In genomic region chr12:57821015-57821414, GRCh38 we compare ENCODE assay signal across 8 cellular contexts. TPM values are rescaled to one million over a fixed set of nuclear protein-coding genes. Genes with fewer than 3 reads are reported as not detected.
A peak's percentile ranks its signal among the peaks of the same experiment; 100 is the strongest.
DNase-seq lines count a peak whose midpoint lies in the region; ATAC-seq and TF ChIP-seq lines count a peak whose summit lies in the region.
"Not testable (repeated sequence)": the region's sequence is repeated elsewhere in the genome, so short reads cannot be mapped to it uniquely, and the experiment has no call there.
"Had no signal": no experiment of that assay in that cellular context is flagged by ENCODE, and none has a peak within 500 bp of the region (broad histone marks: within the 10 kb centered on the region; RNA-seq: fewer than 3 reads in every experiment).

No MANE protein-coding gene starts in this region.

- H3K36me3 ChIP-seq in endodermal cell (ENCODE audit: control insufficient read depth, insufficient read depth, low read length), result peaks cover 58% of the 10 kb centered on the region
- H3K36me3 ChIP-seq in mesenchymal stem cell (ENCODE audit: control insufficient read depth in 1 of 2, insufficient read depth in 2 of 2, low read depth in 1 of 2, low read length in 2 of 2), result peaks cover 75 to 93% of the 10 kb centered on the region in 2 experiments

- not testable (repeated sequence) for H3K27ac ChIP-seq in endodermal cell (ENCODE audit: low read depth, low read length); mesenchymal stem cell (ENCODE audit: low read length, poor library complexity, severe bottlenecking)

- not testable (repeated sequence) for H3K14ac ChIP-seq in mesenchymal stem cell (ENCODE audit: low read length in 2 of 2)

- not testable (repeated sequence) for TF ChIP-seq CTCF in HFFc6 (IDR thresholded peaks at IDR 0.05); brain (conservative IDR thresholded peaks at IDR 0.05); endodermal cell (conservative IDR thresholded peaks at IDR 0.05); osteocyte (IDR thresholded peaks at IDR 0.05)

- peaks cover 19% of the 10 kb centered on the region for H3K4me1 Mint-ChIP-seq in HFFc6 (ENCODE audit: low read depth)
- not testable (repeated sequence) for H3K4me1 Mint-ChIP-seq in activated T-helper 17 cell treated with anti-CD3 and anti-CD28 coated beads, Interleukin-2, amount 50 U/mL, for 72 hours; brain; endodermal cell; osteocyte (ENCODE audit: unreplicated experiment); stimulated activated naive CD8-positive, alpha-beta T cell treated with anti-CD3 and anti-CD28 coated beads, Interleukin-15, amount 100 ng/mL, for 72 hours

- H3K9me3 ChIP-seq in endodermal cell (ENCODE audit: control insufficient read depth, low read length); mesenchymal stem cell (ENCODE audit: control insufficient read depth, low read length): not testable (repeated sequence)

- not testable (repeated sequence) for ATAC-seq in activated T-helper 17 cell treated with anti-CD3 and anti-CD28 coated beads, Interleukin-2, amount 50 U/mL, for 72 hours (replicated peaks); stimulated activated naive CD8-positive, alpha-beta T cell treated with anti-CD3 and anti-CD28 coated beads, Interleukin-15, amount 100 ng/mL, for 72 hours

- not testable (repeated sequence) for H3K4me3 Mint-ChIP-seq in HFFc6; activated T-helper 17 cell treated with anti-CD3 and anti-CD28 coated beads, Interleukin-2, amount 50 U/mL, for 72 hours; brain; endodermal cell; osteocyte (ENCODE audit: unreplicated experiment); stimulated activated naive CD8-positive, alpha-beta T cell treated with anti-CD3 and anti-CD28 coated beads, Interleukin-15, amount 100 ng/mL, for 72 hours

- H3K4me3 ChIP-seq in endodermal cell (ENCODE audit: low read length); mesenchymal stem cell (ENCODE audit: insufficient read depth in 1 of 2, low read depth in 1 of 2, low read length in 2 of 2): not testable (repeated sequence)

- H3K36me3 Mint-ChIP-seq in HFFc6 (ENCODE audit: low read depth) (peaks cover 30% of the 10 kb centered on the region), brain (peaks cover 49% of the 10 kb centered on the region), endodermal cell (ENCODE audit: low read depth) (peaks cover 53% of the 10 kb centered on the region), osteocyte (ENCODE audit: unreplicated experiment) (peaks cover 60% of the 10 kb centered on the region)
- peaks cover 66% of the 10 kb centered on the region for H3K36me3 Mint-ChIP-seq in activated T-helper 17 cell treated with anti-CD3 and anti-CD28 coated beads, Interleukin-2, amount 50 U/mL, for 72 hours (ENCODE audit: low read depth)

- H3K9me3 Mint-ChIP-seq in HFFc6; activated T-helper 17 cell treated with anti-CD3 and anti-CD28 coated beads, Interleukin-2, amount 50 U/mL, for 72 hours; brain; endodermal cell; osteocyte (ENCODE audit: unreplicated experiment); stimulated activated naive CD8-positive, alpha-beta T cell treated with anti-CD3 and anti-CD28 coated beads, Interleukin-15, amount 100 ng/mL, for 72 hours: not testable (repeated sequence)

- not testable (repeated sequence) for H3K27me3 ChIP-seq in endodermal cell (ENCODE audit: control insufficient read depth, insufficient read depth, low read length, poor library complexity, severe bottlenecking); mesenchymal stem cell (ENCODE audit: control insufficient read depth in 1 of 2, insufficient read depth in 1 of 2, low read length in 2 of 2)

- H3K27me3 Mint-ChIP-seq in HFFc6 (ENCODE audit: insufficient read depth); activated T-helper 17 cell treated with anti-CD3 and anti-CD28 coated beads, Interleukin-2, amount 50 U/mL, for 72 hours; brain; endodermal cell (ENCODE audit: insufficient read depth); osteocyte (ENCODE audit: unreplicated experiment); stimulated activated naive CD8-positive, alpha-beta T cell treated with anti-CD3 and anti-CD28 coated beads, Interleukin-15, amount 100 ng/mL, for 72 hours: not testable (repeated sequence)

- not testable (repeated sequence) for H2AFZ ChIP-seq in mesenchymal stem cell (ENCODE audit: low read depth, low read length)

- H4K8ac ChIP-seq in mesenchymal stem cell (ENCODE audit: low read length), result peak overlapping the region; percentile 41

- not testable (repeated sequence) for DNase-seq in HFFc6; mesenchymal stem cell; osteocyte (ENCODE audit: extremely low spot score, unreplicated experiment); stimulated activated naive CD8-positive, alpha-beta T cell treated with anti-CD3 and anti-CD28 coated beads, Interleukin-15, amount 100 ng/mL, for 72 hours
- DNase-seq in endodermal cell, result peak; percentile 42

- H3K23ac ChIP-seq in mesenchymal stem cell (ENCODE audit: low read length in 2 of 2), result not testable (repeated sequence)

- not testable (repeated sequence) for H4K91ac ChIP-seq in mesenchymal stem cell (ENCODE audit: low read length)

- not testable (repeated sequence) for H3K4ac ChIP-seq in mesenchymal stem cell (ENCODE audit: low read depth in 1 of 2, low read length in 2 of 2)

- not testable (repeated sequence) for H2BK120ac ChIP-seq in mesenchymal stem cell (ENCODE audit: low read depth, low read length)

- peak overlapping the region; percentile 61 for H2BK15ac ChIP-seq in mesenchymal stem cell (ENCODE audit: low read depth, poor library complexity, severe bottlenecking)

- not testable (repeated sequence) for H2AK5ac ChIP-seq in mesenchymal stem cell (ENCODE audit: low read length, severe bottlenecking)

- not testable (repeated sequence) for H2BK12ac ChIP-seq in mesenchymal stem cell (ENCODE audit: low read length in 2 of 2)

- not testable (repeated sequence) for H2BK5ac ChIP-seq in mesenchymal stem cell (ENCODE audit: low read depth, low read length, poor library complexity, severe bottlenecking)

- H3K4me1 ChIP-seq in endodermal cell (ENCODE audit: control insufficient read depth, insufficient read depth, low read length); mesenchymal stem cell (ENCODE audit: control insufficient read depth, insufficient read depth, low read depth, low read length): not testable (repeated sequence)

- 90 to 100% methylated on average over 3 to 4 of the region's 5 CpGs for whole genome bisulfite sequencing in endodermal cell (ENCODE audit: insufficient coverage in 1 of 2, insufficient read length in 1 of 2), 2 experiments
- 98% methylated on average over 4 of the region's 5 CpGs for WGBS in mesenchymal stem cell

- not testable (repeated sequence) for H3K9ac ChIP-seq in endodermal cell (ENCODE audit: extremely low read depth, low read length, poor library complexity, severe bottlenecking); mesenchymal stem cell (ENCODE audit: low read length)

- peaks cover 41% of the 10 kb centered on the region for H3K79me1 ChIP-seq in mesenchymal stem cell (replicated peaks; ENCODE audit: low read length, poor library complexity, severe bottlenecking)

- H3K27ac Mint-ChIP-seq in HFFc6 (peak overlapping the region; percentile 13; the same call in 1 of the 2 replicates), brain (peak overlapping the region in 3 of 5 experiments; percentile 68 to 81 (median 68)), osteocyte (ENCODE audit: unreplicated experiment) (peak overlapping the region; percentile 27)
- peak overlapping the region; percentile 36 for H3K27ac Mint-ChIP-seq in activated T-helper 17 cell treated with anti-CD3 and anti-CD28 coated beads, Interleukin-2, amount 50 U/mL, for 72 hours
- H3K27ac Mint-ChIP-seq in endodermal cell, result not testable (repeated sequence)
- H3K27ac Mint-ChIP-seq in stimulated activated naive CD8-positive, alpha-beta T cell treated with anti-CD3 and anti-CD28 coated beads, Interleukin-15, amount 100 ng/mL, for 72 hours, result peak overlapping the region; percentile 22 to 76

- not testable (repeated sequence) for H3K18ac ChIP-seq in mesenchymal stem cell (ENCODE audit: low read depth in 1 of 2, low read length in 2 of 2)

- not testable (repeated sequence) for H3K4me2 ChIP-seq in mesenchymal stem cell (ENCODE audit: low read length, poor library complexity, severe bottlenecking)

RNA-seq across cellular contexts. Expression of gene AVIL, which starts 2.5 kb away (rescaled TPM):
- total RNA-seq in HFFc6 (2021; fragmentation: NEBNext Ultra II Directional; extraction: Animal tissue kit (Norgen Biotek cat#: 25700)), result 1 to 10 TPM in 1 of 6 experiments, under 1 TPM in 5; 0.14 to 1.1 (median 0.67) TPM
- total RNA-seq in activated T-helper 17 cell treated with anti-CD3 and anti-CD28 coated beads, Interleukin-2, amount 50 U/mL, for 72 hours, result 1 to 10 TPM; 1.9 to 2.7 TPM
- polyA plus RNA-seq in brain (ENCODE audit: insufficient read depth, low read depth, low replicate concordance), result 1.0 TPM
- 1 to 10 TPM in 1 of 2 donors, under 1 TPM in 1; 0.22 to 1.7 TPM for total RNA-seq in endodermal cell
- polyA plus RNA-seq in endodermal cell (2013, experiment 1 of 2), result 0.68 TPM
- polyA plus RNA-seq in endodermal cell (2013, experiment 2 of 2), result 0.50 TPM
- 1.6 TPM for polyA plus RNA-seq in mesenchymal stem cell (2013, experiment 1 of 2)
- 1.8 TPM for polyA plus RNA-seq in mesenchymal stem cell (2013, experiment 2 of 2)
- total RNA-seq in osteocyte, result 4.7 and 6.0 TPM in 2 replicates
- total RNA-seq: Daoy had no signal

RNA-seq across cellular contexts. Expression of gene CTDSP2, which starts 25.5 kb away (rescaled TPM):
- 100 to 1,000 TPM in 5 of 6 experiments, 10 to 100 TPM in 1; 99.2 to 128 (median 111) TPM for total RNA-seq in HFFc6 (2021; fragmentation: NEBNext Ultra II Directional; extraction: Animal tissue kit (Norgen Biotek cat#: 25700))
- 100 to 1,000 TPM in 1 of 2 donors, 10 to 100 TPM in 1; 68.5 to 113 TPM for total RNA-seq in activated T-helper 17 cell treated with anti-CD3 and anti-CD28 coated beads, Interleukin-2, amount 50 U/mL, for 72 hours
- polyA plus RNA-seq in brain (ENCODE audit: insufficient read depth, low read depth, low replicate concordance), result 67.6 TPM
- total RNA-seq in endodermal cell (100 to 1,000 TPM; 137 to 148 TPM), osteocyte (171 and 179 TPM in 2 replicates)
- 100 TPM for polyA plus RNA-seq in endodermal cell (2013, experiment 1 of 2)
- 87.4 TPM for polyA plus RNA-seq in endodermal cell (2013, experiment 2 of 2)
- polyA plus RNA-seq in mesenchymal stem cell (2013, experiment 1 of 2), result 136 TPM
- polyA plus RNA-seq in mesenchymal stem cell (2013, experiment 2 of 2), result 129 TPM

RNA-seq across cellular contexts. Expression of gene TSFM, which starts 38.4 kb away (rescaled TPM):
- 10 to 100 TPM; 28.6 to 36.8 (median 33.7) TPM for total RNA-seq in HFFc6 (2021; fragmentation: NEBNext Ultra II Directional; extraction: Animal tissue kit (Norgen Biotek cat#: 25700))
- 10 to 100 TPM; 30.7 to 63.8 TPM for total RNA-seq in activated T-helper 17 cell treated with anti-CD3 and anti-CD28 coated beads, Interleukin-2, amount 50 U/mL, for 72 hours
- polyA plus RNA-seq in brain (ENCODE audit: insufficient read depth, low read depth, low replicate concordance), result 42.1 TPM
- 10 to 100 TPM; 37.7 to 39.9 TPM for total RNA-seq in endodermal cell
- polyA plus RNA-seq in endodermal cell (2013, experiment 1 of 2), result 23.3 TPM
- polyA plus RNA-seq in endodermal cell (2013, experiment 2 of 2), result 23.8 TPM
- 24.5 TPM for polyA plus RNA-seq in mesenchymal stem cell (2013, experiment 1 of 2)
- polyA plus RNA-seq in mesenchymal stem cell (2013, experiment 2 of 2), result 25.4 TPM
- total RNA-seq in osteocyte, result 23.6 and 28.5 TPM in 2 replicates

RNA-seq across cellular contexts. Expression of gene EEF1AKMT3, which starts 48.6 kb away (rescaled TPM):
- 1 to 10 TPM; 6.3 to 9.0 (median 7.8) TPM for total RNA-seq in HFFc6 (2021; fragmentation: NEBNext Ultra II Directional; extraction: Animal tissue kit (Norgen Biotek cat#: 25700))
- 10 to 100 TPM in 1 of 2 donors, 1 to 10 TPM in 1; 5.4 to 11.5 TPM for total RNA-seq in activated T-helper 17 cell treated with anti-CD3 and anti-CD28 coated beads, Interleukin-2, amount 50 U/mL, for 72 hours
- 4.7 TPM for polyA plus RNA-seq in brain (ENCODE audit: insufficient read depth, low read depth, low replicate concordance)
- 1 to 10 TPM; 3.7 to 5.8 TPM for total RNA-seq in endodermal cell
- 5.1 TPM for polyA plus RNA-seq in endodermal cell (2013, experiment 1 of 2)
- 5.2 TPM for polyA plus RNA-seq in endodermal cell (2013, experiment 2 of 2)
- 6.7 TPM for polyA plus RNA-seq in mesenchymal stem cell (2013, experiment 1 of 2)
- polyA plus RNA-seq in mesenchymal stem cell (2013, experiment 2 of 2), result 6.8 TPM
- 9.8 and 11.8 TPM in 2 replicates for total RNA-seq in osteocyte

RNA-seq across cellular contexts. Expression of gene METTL1, which starts 49.1 kb away (rescaled TPM):
- total RNA-seq in HFFc6 (2021; fragmentation: NEBNext Ultra II Directional; extraction: Animal tissue kit (Norgen Biotek cat#: 25700)), result 10 to 100 TPM; 30.0 to 41.8 (median 36.0) TPM
- 10 to 100 TPM; 19.0 to 39.5 TPM for total RNA-seq in activated T-helper 17 cell treated with anti-CD3 and anti-CD28 coated beads, Interleukin-2, amount 50 U/mL, for 72 hours
- 11.5 TPM for polyA plus RNA-seq in brain (ENCODE audit: insufficient read depth, low read depth, low replicate concordance)
- total RNA-seq in endodermal cell (10 to 100 TPM; 26.1 to 28.7 TPM), osteocyte (22.3 and 23.9 TPM in 2 replicates)
- 19.3 TPM for polyA plus RNA-seq in endodermal cell (2013, experiment 1 of 2)
- 22.0 TPM for polyA plus RNA-seq in endodermal cell (2013, experiment 2 of 2)
- 8.6 TPM for polyA plus RNA-seq in mesenchymal stem cell (2013, experiment 1 of 2)
- polyA plus RNA-seq in mesenchymal stem cell (2013, experiment 2 of 2), result 10.3 TPM
